8 cellular contexts compared by ENCODE assay signal in genomic region chr5:132012385-132013005, GRCh38. TPM values are rescaled to one million over a fixed set of nuclear protein-coding genes. Genes with fewer than 3 reads are reported as not detected.
DNase-seq lines count a peak whose midpoint lies in the region; ATAC-seq, FAIRE-seq and TF ChIP-seq lines count a peak whose summit lies in the region.

No MANE protein-coding gene starts in this region.

- CTCF ChIA-PET in SK-N-SH (lab: Yijun Ruan, JAX), result interaction anchor here (1.1 to 2.9 kb wide), 2 partner anchors 377 to 423 kb away, joined by 3 to 21 read pairs; no protein-coding TSS in a partner anchor

- H3K27ac ChIP-seq in SK-N-SH (ENCODE audit: low read depth in 2 of 2, low read length in 1 of 2) (no peak overlapping the region), prostate gland (no peak overlapping the region)

- intact Hi-C loops in prostate gland (cut with DNase I), result no loop called here

- FAIRE-seq in frontal cortex (lab: Jason Lieb, UNC), result no peak

- peaks cover 0 to 9% of the 10 kb centered on the region in 2 experiments; a peak in 1 of 4 replicates for H3K4me1 ChIP-seq in SK-N-SH (ENCODE audit: control insufficient read depth in 1 of 2, insufficient read depth in 2 of 2, low read depth in 1 of 2, low read length in 1 of 2)
- no peaks in the 10 kb centered on the region for H3K4me1 ChIP-seq in prostate gland (replicated peaks)

- no peaks in the 10 kb centered on the region for H3K79me2 ChIP-seq in SK-N-SH (ENCODE audit: insufficient read depth)

- no peaks in the 10 kb centered on the region for H4K20me1 ChIP-seq in SK-N-SH (ENCODE audit: insufficient read depth)

- ATAC-seq in GM21786 (IDR thresholded peaks at IDR 0.05; ENCODE audit: unreplicated experiment), result no peak

- H3K36me3 ChIP-seq in SK-N-SH (replicated peaks in 1 of 2; ENCODE audit: control insufficient read depth in 1 of 2, insufficient read depth in 2 of 2, low read length in 1 of 2), result no peaks in the 10 kb centered on the region
- H3K36me3 ChIP-seq in prostate gland, result no peaks in the 10 kb centered on the region

- WGBS in SK-N-SH (ENCODE audit: low lambda C conversion rate), result 90% methylated on average over 7 of the region's 7 CpGs
- 26% methylated on average over 7 of the region's 7 CpGs for WGBS in prostate gland

- no peak overlapping the region for H3K9ac ChIP-seq in SK-N-SH

- H3K9me3 ChIP-seq in SK-N-SH (no peaks in the 10 kb centered on the region), prostate gland (no peaks in the 10 kb centered on the region)

- POLR2A ChIA-PET in SK-N-SH (lab: Yijun Ruan, JAX), result interaction anchor here (1.0 to 1.2 kb wide), 2 partner anchors 16 to 216 kb away, joined by 3 to 4 read pairs; partner anchors contain the start of gene FNIP1

- no peaks in the 10 kb centered on the region for H3K9me2 ChIP-seq in SK-N-SH

- TF ChIP-seq POLR2A in prostate gland (IDR thresholded peaks at IDR 0.05), result no peak

- in situ Hi-C loops in GM13977 (cut with MboI; ENCODE audit: low pct_unique_long_range_greater_than_20kb, low sequenced_read_pairs, unreplicated experiment), result no loop called here

- H3K27me3 ChIP-seq in SK-N-SH (ENCODE audit: insufficient read depth), result no peaks in the 10 kb centered on the region; the same call in 1 of the 2 replicates
- no peaks in the 10 kb centered on the region for H3K27me3 ChIP-seq in prostate gland (replicated peaks; ENCODE audit: insufficient read depth)

- TF ChIP-seq CTCF in GM13977 (IDR thresholded peaks at IDR 0.05; ENCODE audit: extremely low read depth, insufficient read depth, missing control alignments) (no peak), SK-N-SH (IDR thresholded peaks at IDR 0.05) (no peak), prostate gland (IDR thresholded peaks at IDR 0.05) (no peak)

- no peak overlapping the region; the same call in 1 of the 2 replicates for H2AFZ ChIP-seq in SK-N-SH (ENCODE audit: low read depth)

- no peak overlapping the region for H3K4me2 ChIP-seq in SK-N-SH

- DNase-seq in GM13977 (ENCODE audit: low spot score) (peak; percentile 38), SK-N-SH (no peak), ecto neural progenitor cell (ENCODE audit: low spot score) (peak; percentile 83), myocyte (ENCODE audit: low read depth) (peak; percentile 74), prostate gland (ENCODE audit: low spot score) (no peak), frontal cortex (ENCODE audit: low spot score in 2 of 2) (no peak)
- DNase-seq in stimulated activated naive CD4-positive, alpha-beta T cell treated with Interleukin-2 at 50 U/mL for 16 hours (lab: John Stamatoyannopoulos, UW), result no peak

- no peak for TF ChIP-seq RAD21 in SK-N-SH (IDR thresholded peaks at IDR 0.05; ENCODE audit: low read length)

- TF ChIP-seq EP300 in SK-N-SH (IDR thresholded peaks at IDR 0.05; ENCODE audit: borderline replicate concordance in 1 of 2, low read depth in 1 of 2, low read length in 1 of 2), result no peak

- H3K4me3 ChIP-seq in SK-N-SH (ENCODE audit: low read depth in 2 of 2, low read length in 1 of 2) (peak overlapping the region in 1 of 2 experiments; percentile 65; a peak in 1 of 4 replicates), prostate gland (no peak overlapping the region)

- H3F3A ChIP-seq in SK-N-SH (replicated peaks; ENCODE audit: insufficient read depth), result no peaks in the 10 kb centered on the region

TF ChIP-seq in SK-N-SH, 30 proteins besides CTCF, POLR2A, EP300 and RAD21:
- TF ChIP-seq TCF12 (IDR thresholded peaks at IDR 0.05) (no peak), ELF1 (IDR thresholded peaks at IDR 0.05) (no peak), REST (IDR thresholded peaks at IDR 0.05; ENCODE audit: low read depth, low read length) (peak; percentile 98)

RNA-seq across cellular contexts. Expression of gene ACSL6, which starts 1.0 kb away (rescaled TPM):
- 0.29 and 0.46 TPM in 2 replicates for polyA plus RNA-seq in SK-N-SH (2012; rRNA removed)
- polyA plus RNA-seq in SK-N-SH (2012; cell fraction: cytosol; rRNA removed), result 0.09 and 0.17 TPM in 2 replicates
- 1.2 and 2.0 TPM in 2 replicates for polyA plus RNA-seq in SK-N-SH (2012; cell fraction: nucleus; rRNA removed)
- 0.31 and 1.3 TPM in 2 replicates for total RNA-seq in myocyte
- polyA plus RNA-seq in myocyte (2012), result 0.57 TPM
- 1 to 10 TPM in 1 of 2 donors, under 1 TPM in 1; 0.23 to 7.9 TPM for total RNA-seq in prostate gland
- total RNA-seq in frontal cortex, result 34.2 TPM

RNA-seq across cellular contexts. Expression of gene IL3, which starts 48.0 kb away (rescaled TPM):
- polyA plus RNA-seq in SK-N-SH (2012; rRNA removed), result not detected in 2 replicates
- polyA plus RNA-seq in SK-N-SH (2012; cell fraction: cytosol; rRNA removed), result not detected in 2 replicates
- not detected in 2 replicates for polyA plus RNA-seq in SK-N-SH (2012; cell fraction: nucleus; rRNA removed)
- total RNA-seq in myocyte, result not detected in 2 replicates
- polyA plus RNA-seq in myocyte (2012), result not detected
- total RNA-seq in prostate gland, result not detected
- total RNA-seq in frontal cortex, result not detected

Comparison
In these comparisons a context has a peak if more than half of its experiments do, and no peak if none do; other contexts are left out.
1. DNase-seq: peak in GM13977 (single experiment), ecto neural progenitor cell (single experiment) and myocyte (single experiment); none in SK-N-SH (single experiment), prostate gland (single experiment), frontal cortex (0 of 2) and stimulated activated naive CD4-positive, alpha-beta T cell treated with Interleukin-2 at 50 U/mL for 16 hours (single experiment).